ENCODE assay signal across 8 cellular contexts in the genomic region with DNA sequence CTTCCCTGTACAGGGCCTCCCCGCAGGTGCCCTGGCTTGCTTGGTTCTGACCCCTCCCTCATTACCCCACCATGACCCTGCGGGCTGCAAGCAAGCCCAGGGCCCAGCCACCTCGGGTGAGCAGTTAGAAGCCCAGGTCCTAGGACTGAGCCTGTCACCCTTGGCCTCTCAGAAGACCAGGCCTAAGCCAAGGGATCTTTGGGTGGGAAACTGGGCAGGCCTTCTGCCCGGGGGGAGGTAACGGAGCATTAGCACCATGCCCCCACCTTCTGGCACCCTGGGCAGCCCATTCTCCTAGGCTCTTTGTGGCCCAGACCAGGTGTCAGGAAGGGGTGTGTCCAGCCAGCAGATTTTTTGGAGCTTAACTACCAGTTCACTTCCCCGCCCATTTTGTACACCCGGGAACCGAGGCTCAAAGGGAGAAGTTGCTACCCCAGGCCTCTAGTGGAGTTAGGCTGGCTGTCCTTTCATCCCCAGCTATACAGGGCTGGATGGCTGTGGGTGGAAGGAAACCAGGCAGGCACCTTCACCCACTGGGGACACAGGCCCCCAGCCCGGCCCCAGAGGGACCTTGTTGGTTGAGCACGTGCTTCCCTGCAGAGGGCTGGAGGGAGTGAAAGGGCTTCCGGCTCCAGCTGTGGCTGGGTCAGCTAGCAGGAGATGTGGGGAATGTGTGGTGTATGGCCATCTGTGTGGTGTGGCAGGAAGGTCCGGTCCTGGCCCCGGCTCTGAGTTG. TPM values are rescaled to one million over a fixed set of nuclear protein-coding genes. Genes with fewer than 3 reads are reported as not detected.
DNase-seq lines count a peak whose midpoint lies in the region; ATAC-seq and TF ChIP-seq lines count a peak whose summit lies in the region.

No MANE protein-coding gene starts in this region.

- no peak for TF ChIP-seq POLR2A in erythroblast (IDR thresholded peaks at IDR 0.05; ENCODE audit: low read length)

- TF ChIP-seq CTCF in AG09309 (IDR thresholded peaks at IDR 0.05; ENCODE audit: control insufficient read depth, insufficient read depth, low read depth, low read length, missing control alignments) = no peak
- no peak for TF ChIP-seq CTCF in neural crest cell (conservative IDR thresholded peaks at IDR 0.05)

- CTCF ChIA-PET in T-cell (lab: Charles Lee) = interaction anchor here in 1 of 2 donors (1.0 to 10.2 kb wide), 2 partner anchors 11 to 12 kb away, joined by 5 to 158 read pairs; no protein-coding TSS in a partner anchor

- peak overlapping the region; percentile 65 for H3K4me3 ChIP-seq in AG09309 (ENCODE audit: control insufficient read depth, low read depth, low read length)

- H3K36me3 Mint-ChIP-seq in T-cell (no peaks in the 10 kb centered on the region), neural crest cell (ENCODE audit: low read depth) (no peaks in the 10 kb centered on the region)

- H3K4me1 Mint-ChIP-seq in T-cell (peaks cover 78 to 83% (median 80%) of the 10 kb centered on the region in 3 donors), neural crest cell (peaks cover 66% of the 10 kb centered on the region)

- H3K4me3 Mint-ChIP-seq in T-cell (peak overlapping the region; percentile 84 to 93 (median 93)), neural crest cell (peak overlapping the region; percentile 89)

- peak overlapping the region; percentile 97 to 99 for H3K27ac Mint-ChIP-seq in T-cell
- peak overlapping the region; percentile 81 for H3K27ac Mint-ChIP-seq in neural crest cell (ENCODE audit: unreplicated experiment)

- no peak for ATAC-seq in T-cell (replicated peaks in 1 of 4)
- no peak for ATAC-seq in GM18520 (IDR thresholded peaks at IDR 0.05; ENCODE audit: unreplicated experiment)
- ATAC-seq in HG02759 (IDR thresholded peaks at IDR 0.05; ENCODE audit: unreplicated experiment) = no peak

- no peaks in the 10 kb centered on the region for H3K27me3 Mint-ChIP-seq in T-cell
- H3K27me3 Mint-ChIP-seq in neural crest cell (ENCODE audit: low read depth) = peaks cover 3% of the 10 kb centered on the region

- POLR2A ChIA-PET in T-cell (lab: Charles Lee) = interaction anchor here (0.5 to 2.8 kb wide), 3 partner anchors 10 to 812 kb away, joined by 3 to 9 read pairs (median 3); no protein-coding TSS in a partner anchor

- no peaks in the 10 kb centered on the region for H3K9me3 Mint-ChIP-seq in T-cell
- no peaks in the 10 kb centered on the region for H3K9me3 Mint-ChIP-seq in neural crest cell

- no peak for DNase-seq in AG09309 (ENCODE audit: low read depth)
- peak; percentile 36 for DNase-seq in HCEC 1CT
- peak in 1 of 34 experiments; percentile 40 for DNase-seq in T-cell
- DNase-seq in erythroblast (lab: John Stamatoyannopoulos, UW) = peak; percentile 54 to 57
- no peak for DNase-seq in neural crest cell (ENCODE audit: low read depth, low spot score)
- no peak for DNase-seq in NCI-H187 (lab: John Stamatoyannopoulos, UW)

RNA-seq across cellular contexts. Expression of gene CSK, which starts 1.4 kb away (rescaled TPM):
- total RNA-seq in T-cell (100 to 1,000 TPM; 198 to 296 (median 271) TPM), neural crest cell (107 and 109 TPM in 2 replicates)

RNA-seq across cellular contexts. Expression of gene LMAN1L, which starts 29.4 kb away (rescaled TPM):
- total RNA-seq in T-cell (1 to 10 TPM in 1 of 5 donors, under 1 TPM in 4; 0.42 to 1.6 (median 0.44) TPM), neural crest cell (not detected in 2 replicates)

RNA-seq across cellular contexts. Expression of gene CYP1A2, which starts 34.6 kb away (rescaled TPM):
- not detected for total RNA-seq in T-cell
- total RNA-seq in neural crest cell = not detected in 2 replicates

RNA-seq across cellular contexts. Expression of gene CPLX3, which starts 43.2 kb away (rescaled TPM):
- total RNA-seq in T-cell (under 1 TPM in 3 of 5 donors, not detected in 2; 0.16 to 0.50 (median 0.26) TPM), neural crest cell (not detected in 2 replicates)

RNA-seq across cellular contexts. Expression of gene CYP1A1, which starts 57.9 kb away (rescaled TPM):
- total RNA-seq in T-cell (1 to 10 TPM in 3 of 5 donors, under 1 TPM in 1, not detected in 1; 0.14 to 3.3 (median 1.9) TPM), neural crest cell (1.7 and 2.3 TPM in 2 replicates)

Comparison
In these comparisons a context has a peak if more than half of its experiments do, and no peak if none do; other contexts are left out.
1. DNase-seq: peak in HCEC 1CT (single experiment) and erythroblast (2 of 2); none in AG09309 (single experiment), neural crest cell (single experiment) and NCI-H187 (0 of 2).